Comparison of ENCODE assay signal across 19 cellular contexts in genomic region chr3:152688313-152688712, GRCh38.
A peak's percentile ranks its signal among the peaks of the same experiment; 100 is the strongest.
DNase-seq lines count a peak whose midpoint lies in the region; ATAC-seq, FAIRE-seq and TF ChIP-seq lines count a peak whose summit lies in the region.
"Had no signal": no experiment of that assay in that cellular context is flagged by ENCODE, and none has a peak within 500 bp of the region (broad histone marks: within the 10 kb centered on the region; RNA-seq: fewer than 3 reads in every experiment).

No MANE protein-coding gene starts in this region.

- H3K9me3 ChIP-seq in RWPE2 (ENCODE audit: severe bottlenecking) (no peaks in the 10 kb centered on the region), esophagus squamous epithelium (no peaks in the 10 kb centered on the region)
- H3K9me3 ChIP-seq: A549, prostate gland, thoracic aorta had no signal

- ATAC-seq in RWPE2 (ENCODE audit: low read depth) (peak; percentile 19; the same call in 1 of the 3 replicates), esophagus mucosa (peak; percentile 66)
- ATAC-seq: A549, natural killer cell had no signal

- TF ChIP-seq CTCF in RWPE2 (IDR thresholded peaks at IDR 0.05; ENCODE audit: poor library complexity, severe bottlenecking) (no peak), D721Med (IDR thresholded peaks at IDR 0.05; ENCODE audit: insufficient read depth, missing control alignments) (no peak), esophagus squamous epithelium (IDR thresholded peaks at IDR 0.05) (no peak)

- H3K4me1 ChIP-seq in RWPE2 (ENCODE audit: insufficient read depth, poor library complexity, severe bottlenecking), result no peaks in the 10 kb centered on the region
- no peaks in the 10 kb centered on the region for H3K4me1 ChIP-seq in esophagus squamous epithelium
- H3K4me1 ChIP-seq: A549, prostate gland had no signal

- intact Hi-C loops in esophagus squamous epithelium (cut with DNase I), result no loop called here

- H3K27me3 ChIP-seq in RWPE2 (ENCODE audit: insufficient read depth, poor library complexity, severe bottlenecking) (no peaks in the 10 kb centered on the region), esophagus squamous epithelium (no peaks in the 10 kb centered on the region)
- H3K27me3 ChIP-seq: cardiac muscle cell had no signal

- H3K4me3 ChIP-seq in RWPE2 (ENCODE audit: severe bottlenecking) (no peak overlapping the region), esophagus squamous epithelium (no peak overlapping the region)
- H3K4me3 ChIP-seq: A549, cardiac muscle cell, prostate gland, thoracic aorta had no signal

- H3K27ac ChIP-seq in RWPE2 (ENCODE audit: poor library complexity, severe bottlenecking) (no peak overlapping the region), esophagus squamous epithelium (no peak overlapping the region)
- H3K27ac ChIP-seq: A549, C4-2B, cardiac muscle cell, prostate gland, thoracic aorta had no signal

- TF ChIP-seq POLR2A in esophagus squamous epithelium (IDR thresholded peaks at IDR 0.05), result no peak

- DNase-seq in NCI-H748 (lab: John Stamatoyannopoulos, UW; ENCODE audit: unreplicated experiment) (peak; percentile 3), NCI-H748 treated with DMSO at 0.1 percent for 48 hours (lab: John Stamatoyannopoulos, UW) (no peak), RWPE2 (ENCODE audit: low spot score) (peak; percentile 36), D721Med (ENCODE audit: insufficient read length, low spot score) (no peak), SIG-M5 (lab: John Stamatoyannopoulos, UW) (no peak), esophagus squamous epithelium (lab: John Stamatoyannopoulos, UW) (no peak), NCI-H2107 treated with DMSO at 0.1 percent for 48 hours (lab: John Stamatoyannopoulos, UW; ENCODE audit: unreplicated experiment) (no peak)
- DNase-seq: DMS153, natural killer cell, NCI-H1436 treated with DMSO at 0.1 percent for 48 hours, NCI-H446, T-helper 9 cell had no signal

- WGBS in esophagus squamous epithelium, 2 donors, result 20 to 60% methylated on average over 3 to 4 of the region's 5 CpGs

- FAIRE-seq in D721Med (lab: Jason Lieb, UNC), result no peak
- FAIRE-seq: A549, keratinocyte had no signal

- no peaks in the 10 kb centered on the region for H3K36me3 ChIP-seq in RWPE2 (ENCODE audit: low read depth)
- H3K36me3 ChIP-seq in esophagus squamous epithelium, result no peaks in the 10 kb centered on the region
- H3K36me3 ChIP-seq: cardiac muscle cell, prostate gland, thoracic aorta had no signal

Comparison
In these comparisons a context has a peak if more than half of its experiments do, and no peak if none do; other contexts are left out.
1. DNase-seq: peak in NCI-H748 (single experiment) and RWPE2 (single experiment); none in NCI-H748 treated with DMSO at 0.1 percent for 48 hours (single experiment), D721Med (single experiment), SIG-M5 (single experiment), esophagus squamous epithelium (single experiment) and NCI-H2107 treated with DMSO at 0.1 percent for 48 hours (single experiment).